In the genomic region with DNA sequence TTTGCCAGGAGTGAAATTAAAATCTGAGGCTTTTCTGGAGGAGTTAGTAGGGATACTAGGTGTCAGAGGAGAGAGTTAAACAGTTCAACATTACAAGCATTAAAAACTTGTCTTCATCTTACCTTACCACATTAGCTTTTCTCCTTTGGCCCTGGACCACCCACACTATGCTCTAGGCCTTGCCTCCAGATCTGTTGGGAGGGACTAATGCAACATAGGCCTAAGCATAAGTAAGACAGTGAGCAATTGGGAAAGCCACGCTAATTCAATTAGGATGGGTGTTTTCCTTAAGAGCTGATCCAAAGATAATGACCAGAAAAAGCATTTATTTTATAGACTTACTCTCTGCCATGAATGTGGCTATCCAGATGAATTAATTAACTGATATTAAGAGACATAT, we compare ENCODE assay signal across 12 cellular contexts.
DNase-seq lines count a peak whose midpoint lies in the region; ATAC-seq and TF ChIP-seq lines count a peak whose summit lies in the region.
"Had no signal": no experiment of that assay in that cellular context is flagged by ENCODE, and none has a peak within 500 bp of the region (broad histone marks: within the 10 kb centered on the region; RNA-seq: fewer than 3 reads in every experiment).

No MANE protein-coding gene starts in this region.

- DNase-seq in natural killer cell (no peak), NCI-H146 (lab: John Stamatoyannopoulos, UW) (no peak), A673 (ENCODE audit: low spot score) (no peak)
- DNase-seq in natural killer cell treated with Interleukin-12 subunit alpha and Interleukin-12 subunit beta and Interleukin-15 and Interleukin-18, amount 100 ng/mL, for 72 hours (ENCODE audit: low spot score), result no peak
- no peak for DNase-seq in effector memory CD4-positive, alpha-beta T cell
- DNase-seq: Caco-2, GOT3, retina had no signal

- CTCF ChIA-PET in A673 (lab: Charles Lee), result no interaction called here

- H3K36me3 Mint-ChIP-seq in natural killer cell, result no peaks in the 10 kb centered on the region
- H3K36me3 Mint-ChIP-seq in natural killer cell treated with Interleukin-12 subunit alpha and Interleukin-12 subunit beta and Interleukin-15 and Interleukin-18, amount 100 ng/mL, for 72 hours, result no peaks in the 10 kb centered on the region

- no peak overlapping the region for H3K4me3 ChIP-seq in effector memory CD4-positive, alpha-beta T cell (ENCODE audit: insufficient read depth, low read depth, low read length, poor library complexity, severe bottlenecking)
- H3K4me3 ChIP-seq in A673 (ENCODE audit: low read depth, low read length, poor library complexity, severe bottlenecking), result no peak overlapping the region

- H3K27ac ChIP-seq in layer of hippocampus (ENCODE audit: low read depth, low read length) (peak overlapping the region; percentile 49), A673 (ENCODE audit: low read depth, low read length, poor library complexity, severe bottlenecking) (no peak overlapping the region)
- no peak overlapping the region for H3K27ac ChIP-seq in effector memory CD4-positive, alpha-beta T cell (ENCODE audit: insufficient read depth, low read length, poor library complexity, severe bottlenecking)
- H3K27ac ChIP-seq: RWPE1 had no signal

- H3K4me1 Mint-ChIP-seq in natural killer cell, result peaks cover 32 to 33% of the 10 kb centered on the region in 2 donors
- H3K4me1 Mint-ChIP-seq in natural killer cell treated with Interleukin-12 subunit alpha and Interleukin-12 subunit beta and Interleukin-15 and Interleukin-18, amount 100 ng/mL, for 72 hours (ENCODE audit: low read depth in 2 of 2), result peaks cover 10 to 31% of the 10 kb centered on the region in 2 donors

- no peaks in the 10 kb centered on the region for H3K9me3 Mint-ChIP-seq in natural killer cell
- H3K9me3 Mint-ChIP-seq in natural killer cell treated with Interleukin-12 subunit alpha and Interleukin-12 subunit beta and Interleukin-15 and Interleukin-18, amount 100 ng/mL, for 72 hours, result no peaks in the 10 kb centered on the region

- intact Hi-C loops in natural killer cell (cut with micrococcal nuclease), result loop anchor here (5.0 kb wide), 1 partner anchor 208 kb away; no protein-coding TSS in a partner anchor
- intact Hi-C loops in A673 (cut with micrococcal nuclease; ENCODE audit: unreplicated experiment), result no loop called here

- TF ChIP-seq CTCF in natural killer cell (IDR thresholded peaks at IDR 0.05), result no peak
- no peak for TF ChIP-seq CTCF in A673 (conservative IDR thresholded peaks at IDR 0.05; ENCODE audit: low read depth, low read length)

- H3K27me3 ChIP-seq in layer of hippocampus (ENCODE audit: control insufficient read depth, insufficient read depth, low read length), result no peaks in the 10 kb centered on the region
- H3K27me3 ChIP-seq in effector memory CD4-positive, alpha-beta T cell (replicated peaks; ENCODE audit: control insufficient read depth, insufficient read depth, low read length, poor library complexity, severe bottlenecking), result no peaks in the 10 kb centered on the region
- H3K27me3 ChIP-seq in A673 (replicated peaks; ENCODE audit: insufficient read depth, low read depth, low read length, poor library complexity), result no peaks in the 10 kb centered on the region

- no peak overlapping the region for H3K4me3 Mint-ChIP-seq in natural killer cell
- H3K4me3 Mint-ChIP-seq in natural killer cell treated with Interleukin-12 subunit alpha and Interleukin-12 subunit beta and Interleukin-15 and Interleukin-18, amount 100 ng/mL, for 72 hours, result no peak overlapping the region

- H3K36me3 ChIP-seq in effector memory CD4-positive, alpha-beta T cell (ENCODE audit: control insufficient read depth, insufficient read depth, low read length), result no peaks in the 10 kb centered on the region
- no peaks in the 10 kb centered on the region for H3K36me3 ChIP-seq in A673 (ENCODE audit: insufficient read depth, low read length, poor library complexity, severe bottlenecking)

- POLR2A ChIA-PET in A673 (lab: Charles Lee; ENCODE audit: low non-redundant PET), result no interaction called here

- no peaks in the 10 kb centered on the region for H3K27me3 Mint-ChIP-seq in natural killer cell (ENCODE audit: low read depth in 2 of 2)
- no peaks in the 10 kb centered on the region for H3K27me3 Mint-ChIP-seq in natural killer cell treated with Interleukin-12 subunit alpha and Interleukin-12 subunit beta and Interleukin-15 and Interleukin-18, amount 100 ng/mL, for 72 hours

- peak overlapping the region; percentile 2 to 5 for H3K27ac Mint-ChIP-seq in natural killer cell
- peak overlapping the region in 1 of 2 donors; percentile 6 for H3K27ac Mint-ChIP-seq in natural killer cell treated with Interleukin-12 subunit alpha and Interleukin-12 subunit beta and Interleukin-15 and Interleukin-18, amount 100 ng/mL, for 72 hours

- BruUV-seq in A673 (replicated peaks; lab: Mats Ljungman, UMichigan), result no TSS peak

- ATAC-seq in natural killer cell (no peak), SK-N-SH treated with all-trans-retinoic acid at 6 μM for 48 hours (no peak), HG02840 (IDR thresholded peaks at IDR 0.05; ENCODE audit: low FRiP score, unreplicated experiment) (no peak)
- no peak for ATAC-seq in natural killer cell treated with Interleukin-12 subunit alpha and Interleukin-12 subunit beta and Interleukin-15 and Interleukin-18, amount 100 ng/mL, for 72 hours

- no peaks in the 10 kb centered on the region for H3K9me3 ChIP-seq in effector memory CD4-positive, alpha-beta T cell (ENCODE audit: control insufficient read depth, low read length)
- H3K9me3 ChIP-seq in A673 (ENCODE audit: low read depth, low read length, poor library complexity, severe bottlenecking), result no peaks in the 10 kb centered on the region
- H3K9me3 ChIP-seq: Caco-2 had no signal

- peaks cover 16% of the 10 kb centered on the region for H3K4me1 ChIP-seq in effector memory CD4-positive, alpha-beta T cell (ENCODE audit: control insufficient read depth, insufficient read depth, low read length, poor library complexity, severe bottlenecking)
- no peaks in the 10 kb centered on the region for H3K4me1 ChIP-seq in A673 (ENCODE audit: insufficient read depth, low read length, poor library complexity, severe bottlenecking)
- H3K4me1 ChIP-seq: Caco-2 had no signal

TF ChIP-seq in SK-N-SH treated with all-trans-retinoic acid at 6 μM for 48 hours, 23 proteins besides CTCF, POLR2A, EP300 and RAD21:
- TF ChIP-seq ISL1 (CRISPR knock-in tag; IDR thresholded peaks at IDR 0.05) (peak; percentile 75), ZNF8 (CRISPR knock-in tag; IDR thresholded peaks at IDR 0.05) (0 out of 2 replicates have a peak, but pooled peaks have one; percentile 26), CSDC2 (CRISPR knock-in tag; IDR thresholded peaks at IDR 0.05) (no peak), SNAI2 (CRISPR knock-in tag; IDR thresholded peaks at IDR 0.05) (no peak)
